ENCODE assay signal across 12 cellular contexts in the genomic region with DNA sequence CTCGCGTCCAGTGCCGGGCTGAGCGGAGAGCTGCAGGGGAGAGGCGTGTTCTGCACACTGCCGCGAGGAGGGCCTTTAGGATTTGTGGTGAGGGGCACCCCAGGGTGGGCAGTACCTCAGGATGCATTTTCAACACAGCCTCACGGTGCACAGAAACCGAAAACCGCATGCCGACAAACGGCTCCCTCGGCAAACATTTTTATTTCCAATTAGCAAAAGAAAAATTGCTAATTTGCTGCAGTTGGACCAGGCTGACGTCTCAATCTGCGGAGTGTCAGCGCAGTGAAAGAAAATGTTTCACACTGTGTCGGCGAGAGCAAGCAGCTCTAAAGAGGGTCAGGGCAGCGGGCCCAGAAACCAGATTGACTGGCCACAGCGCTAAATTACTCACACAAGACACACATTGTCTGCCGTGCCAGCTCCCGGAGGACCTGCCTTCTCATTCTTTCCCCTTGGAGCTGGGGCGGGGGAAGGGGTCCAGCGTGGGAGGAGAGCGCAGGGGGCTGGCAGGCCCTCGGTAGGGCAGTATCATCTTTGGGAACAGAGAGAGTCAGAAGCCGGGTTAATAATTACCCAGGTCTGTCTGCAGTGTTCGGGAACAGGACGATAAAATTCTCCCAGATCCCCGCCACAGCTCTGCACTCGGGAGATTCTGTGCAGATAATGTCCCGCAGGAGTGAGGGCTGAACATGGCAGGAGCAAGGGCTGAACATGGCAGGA.
DNase-seq lines count a peak whose midpoint lies in the region; ATAC-seq and TF ChIP-seq lines count a peak whose summit lies in the region.
"Had no signal": no experiment of that assay in that cellular context is flagged by ENCODE, and none has a peak within 500 bp of the region (broad histone marks: within the 10 kb centered on the region; RNA-seq: fewer than 3 reads in every experiment).

No MANE protein-coding gene starts in this region.

- no peaks in the 10 kb centered on the region for H3K36me3 Mint-ChIP-seq in activated T-helper 2 cell treated with anti-CD3 and anti-CD28 coated beads, Interferon-gamma antibody, Interleukin-2, Interleukin-4, amounts not matched to agents 10 μg/mL and 5 μg/mL and 100 μg/mL, durations not matched to agents 14 hours and 24 hours and 36 hours (ENCODE audit: low read depth)

- no peaks in the 10 kb centered on the region for H3K4me1 Mint-ChIP-seq in activated T-helper 2 cell treated with anti-CD3 and anti-CD28 coated beads, Interferon-gamma antibody, Interleukin-2, Interleukin-4, amounts not matched to agents 10 μg/mL and 5 μg/mL and 100 μg/mL, durations not matched to agents 14 hours and 24 hours and 36 hours (ENCODE audit: low read depth)

- H3K9me3 ChIP-seq in breast epithelium: no peaks in the 10 kb centered on the region

- H3K4me1 ChIP-seq in breast epithelium: peaks cover 0 to 8% of the 10 kb centered on the region in 2 donors
- H3K4me1 ChIP-seq in rectal smooth muscle tissue (ENCODE audit: control insufficient read depth, insufficient read depth, low read length): peaks cover 15% of the 10 kb centered on the region

- no peak overlapping the region for H3K9ac ChIP-seq in rectal smooth muscle tissue (ENCODE audit: low read length)

- H3K27ac Mint-ChIP-seq in activated T-helper 2 cell treated with anti-CD3 and anti-CD28 coated beads, Interferon-gamma antibody, Interleukin-2, Interleukin-4, amounts not matched to agents 10 μg/mL and 5 μg/mL and 100 μg/mL, durations not matched to agents 14 hours and 24 hours and 36 hours: no peak overlapping the region

- no peak for ATAC-seq in HG03108 (IDR thresholded peaks at IDR 0.05; ENCODE audit: unreplicated experiment)
- no peak for ATAC-seq in GM18870 (IDR thresholded peaks at IDR 0.05; ENCODE audit: unreplicated experiment)
- no peak for ATAC-seq in HG03280 (IDR thresholded peaks at IDR 0.05; ENCODE audit: unreplicated experiment)
- ATAC-seq: HCT116 had no signal

- H3K27me3 ChIP-seq in breast epithelium (peaks cover 0 to 25% of the 10 kb centered on the region in 2 donors), rectal smooth muscle tissue (ENCODE audit: control insufficient read depth, insufficient read depth, low read length) (peaks cover 14% of the 10 kb centered on the region)

- intact Hi-C loops in breast epithelium (cut with DNase I; ENCODE audit: low total_unique reads): no loop called here
- intact Hi-C loops in activated T-helper 2 cell treated with anti-CD3 and anti-CD28 coated beads, Interferon-gamma antibody, Interleukin-2, Interleukin-4, amounts not matched to agents 10 μg/mL and 5 μg/mL and 100 μg/mL, durations not matched to agents 14 hours and 24 hours and 36 hours (cut with micrococcal nuclease): no loop called here

- H3K4me3 ChIP-seq in breast epithelium: peak overlapping the region in 2 of 3 donors; percentile 8 to 18
- H3K4me3 ChIP-seq in rectal smooth muscle tissue (ENCODE audit: low read length): peak overlapping the region; percentile 10
- H3K4me3 ChIP-seq: SK-N-MC had no signal

- no peaks in the 10 kb centered on the region for H3K9me3 Mint-ChIP-seq in activated T-helper 2 cell treated with anti-CD3 and anti-CD28 coated beads, Interferon-gamma antibody, Interleukin-2, Interleukin-4, amounts not matched to agents 10 μg/mL and 5 μg/mL and 100 μg/mL, durations not matched to agents 14 hours and 24 hours and 36 hours

- DNase-seq in ELF-1 (ENCODE audit: low read depth, low spot score) (peak; percentile 34), breast epithelium (ENCODE audit: low spot score in 2 of 2) (peak in 1 of 2 donors; percentile 64), hippocampal formation (lab: John Stamatoyannopoulos, UW) (peak; percentile 78 to 90)
- DNase-seq in activated T-helper 2 cell treated with anti-CD3 and anti-CD28 coated beads, Interferon-gamma antibody, Interleukin-2, Interleukin-4, amounts not matched to agents 10 μg/mL and 5 μg/mL and 100 μg/mL, durations not matched to agents 14 hours and 24 hours and 36 hours (ENCODE audit: low spot score): no peak
- DNase-seq: activated naive CD4-positive, alpha-beta T cell treated with Interleukin-2 at 50 U/mL for 16 hours; IMR-90 had no signal

- H3K27ac ChIP-seq in breast epithelium (peak overlapping the region in 1 of 2 donors; percentile 8), rectal smooth muscle tissue (ENCODE audit: low read depth, low read length) (no peak overlapping the region)
- H3K27ac ChIP-seq: SK-N-MC had no signal

- no peak for TF ChIP-seq CTCF in breast epithelium (IDR thresholded peaks at IDR 0.05)

- H3K4me3 Mint-ChIP-seq in activated T-helper 2 cell treated with anti-CD3 and anti-CD28 coated beads, Interferon-gamma antibody, Interleukin-2, Interleukin-4, amounts not matched to agents 10 μg/mL and 5 μg/mL and 100 μg/mL, durations not matched to agents 14 hours and 24 hours and 36 hours (ENCODE audit: low read depth): no peak overlapping the region

- no peaks in the 10 kb centered on the region for H3K36me3 ChIP-seq in breast epithelium
- no peaks in the 10 kb centered on the region for H3K36me3 ChIP-seq in rectal smooth muscle tissue (ENCODE audit: control insufficient read depth, insufficient read depth, low read length)

- no peak for TF ChIP-seq POLR2A in breast epithelium (IDR thresholded peaks at IDR 0.05)

- H3K27me3 Mint-ChIP-seq in activated T-helper 2 cell treated with anti-CD3 and anti-CD28 coated beads, Interferon-gamma antibody, Interleukin-2, Interleukin-4, amounts not matched to agents 10 μg/mL and 5 μg/mL and 100 μg/mL, durations not matched to agents 14 hours and 24 hours and 36 hours (ENCODE audit: low read depth): no peaks in the 10 kb centered on the region
